Comparison of ENCODE assay signal across 30 cellular contexts in genomic region chr14:100706860-100707259, GRCh38. TPM values are rescaled to one million over a fixed set of nuclear protein-coding genes. Genes with fewer than 3 reads are reported as not detected.
"Had no signal": no experiment of that assay in that cellular context is flagged by ENCODE, and none has a peak within 500 bp of the region (broad histone marks: within the 10 kb centered on the region; RNA-seq: fewer than 3 reads in every experiment).

No MANE protein-coding gene starts in this region.

- DNase-seq: activated B cell treated with CpG ODN at 0.5 μM for 24 hours; activated CD4-positive, alpha-beta T cell treated with anti-CD3 and anti-CD28 coated beads, Interleukin-2, amount 50 U/mL, for 1 hour; activated CD8-positive, alpha-beta T cell treated with anti-CD3 and anti-CD28 coated beads for 36 hours; activated gamma-delta T cell treated with Interleukin-2 at 50 U/mL for 16 hours; activated naive CD4-positive, alpha-beta T cell treated with anti-CD3 and anti-CD28 coated beads, Interleukin-2, amount 50 U/mL, for 16 hours; activated T-cell treated with anti-CD3 and anti-CD28 coated beads, Interleukin-2, amount 50 U/mL, for 4 hours; amniotic stem cell; dermis blood vessel endothelial cell; effector CD4-positive, alpha-beta T cell; esophagus squamous epithelium; foreskin melanocyte; islet precursor cell; left ventricle myocardium inferior; naive B cell; right cardiac atrium; stimulated activated CD4-positive, alpha-beta T cell treated with anti-CD3 and anti-CD28 coated beads, Interleukin-2, amount 100 ng/mL, for 48 hours; stimulated activated naive CD4-positive, alpha-beta T cell treated with Interleukin-2 at 50 U/mL for 16 hours; T-helper 2 cell; testis; transverse colon had no signal

- H3K4me1 Mint-ChIP-seq: activated B cell treated with CpG ODN at 0.5 μM for 24 hours; activated T-helper 17 cell treated with anti-CD3 and anti-CD28 coated beads, Interleukin-2, amount 50 U/mL, for 72 hours; central memory CD8-positive, alpha-beta T cell had no signal

- H3K36me3 ChIP-seq: breast epithelium, esophagus squamous epithelium, left ventricle myocardium inferior, transverse colon had no signal

- H3K9me3 ChIP-seq: breast epithelium, esophagus squamous epithelium, left ventricle myocardium inferior, testis, transverse colon had no signal

- H3K36me3 Mint-ChIP-seq: naive B cell had no signal

- H3K9me3 Mint-ChIP-seq: activated B cell treated with CpG ODN at 0.5 μM for 24 hours; activated CD8-positive, alpha-beta T cell treated with anti-CD3 and anti-CD28 coated beads for 36 hours; activated T-cell treated with anti-CD3 and anti-CD28 coated beads, Interleukin-2, amount 50 U/mL, for 4 hours; activated T-helper 17 cell treated with anti-CD3 and anti-CD28 coated beads, Interleukin-2, amount 50 U/mL, for 72 hours; central memory CD8-positive, alpha-beta T cell; neural crest cell had no signal

- FAIRE-seq: colon, urothelium cell line had no signal

- ATAC-seq: activated CD8-positive, alpha-beta T cell treated with anti-CD3 and anti-CD28 coated beads for 36 hours; activated T-cell treated with anti-CD3 and anti-CD28 coated beads, Interleukin-2, amount 50 U/mL, for 4 hours; activated T-helper 17 cell treated with anti-CD3 and anti-CD28 coated beads, Interleukin-2, amount 50 U/mL, for 72 hours; right cardiac atrium had no signal

- H3K4me3 ChIP-seq: breast epithelium, esophagus squamous epithelium, left ventricle myocardium inferior, testis, transverse colon had no signal

- H3K27me3 ChIP-seq: testis had no signal

- H3K27ac Mint-ChIP-seq: activated B cell treated with CpG ODN at 0.5 μM for 24 hours; activated CD8-positive, alpha-beta T cell treated with anti-CD3 and anti-CD28 coated beads for 36 hours; activated T-helper 17 cell treated with anti-CD3 and anti-CD28 coated beads, Interleukin-2, amount 50 U/mL, for 72 hours; naive B cell had no signal

- H3K27ac ChIP-seq: breast epithelium, epithelial cell of prostate, esophagus squamous epithelium, left ventricle myocardium inferior, transverse colon had no signal

- H3K4me3 Mint-ChIP-seq: activated B cell treated with CpG ODN at 0.5 μM for 24 hours; activated CD8-positive, alpha-beta T cell treated with anti-CD3 and anti-CD28 coated beads for 36 hours; activated T-cell treated with anti-CD3 and anti-CD28 coated beads, Interleukin-2, amount 50 U/mL, for 4 hours; activated T-helper 17 cell treated with anti-CD3 and anti-CD28 coated beads, Interleukin-2, amount 50 U/mL, for 72 hours; central memory CD8-positive, alpha-beta T cell; naive B cell; neural crest cell had no signal

RNA-seq across cellular contexts. Expression of gene DLK1, which starts 19.8 kb away (rescaled TPM):
- total RNA-seq: activated B cell treated with CpG ODN at 0.5 μM for 24 hours; activated CD8-positive, alpha-beta T cell treated with anti-CD3 and anti-CD28 coated beads for 36 hours; activated T-helper 17 cell treated with anti-CD3 and anti-CD28 coated beads, Interleukin-2, amount 50 U/mL, for 72 hours; dermis blood vessel endothelial cell; esophagus squamous epithelium; glomerular endothelial cell; lung microvascular endothelial cell; omental fat pad; right cardiac atrium; transverse colon had no signal
